In the genomic region with DNA sequence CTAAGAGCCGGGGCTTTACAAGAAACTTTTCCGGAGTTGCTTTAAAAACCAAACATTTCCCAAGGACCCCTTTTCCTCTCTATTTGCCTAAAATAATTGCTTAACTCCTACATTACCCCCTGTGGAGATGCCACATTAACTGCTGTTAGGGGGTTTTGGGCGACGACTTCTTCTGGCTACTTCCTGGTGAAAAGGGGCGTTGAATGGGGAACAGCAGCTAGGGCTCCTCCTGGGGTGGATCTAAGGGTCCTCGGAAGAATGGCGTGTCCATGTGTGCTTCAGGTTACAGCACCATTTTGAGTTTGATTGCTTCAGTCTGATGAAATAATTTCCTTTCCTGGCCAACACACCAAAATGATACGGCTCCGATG, we compare ENCODE assay signal across 24 cellular contexts. TPM values are rescaled to one million over a fixed set of nuclear protein-coding genes. Genes with fewer than 3 reads are reported as not detected.
DNase-seq lines count a peak whose midpoint lies in the region; ATAC-seq and TF ChIP-seq lines count a peak whose summit lies in the region.
"Had no signal": no experiment of that assay in that cellular context is flagged by ENCODE, and none has a peak within 500 bp of the region (broad histone marks: within the 10 kb centered on the region; RNA-seq: fewer than 3 reads in every experiment).

No MANE protein-coding gene starts in this region.

- BruUV-seq in Caco-2 (replicated peaks; lab: Mats Ljungman, UMichigan) (no TSS peak), IMR-90 (replicated peaks; lab: Mats Ljungman, UMichigan) (no TSS peak)

- H4K5ac ChIP-seq in IMR-90 (ENCODE audit: low read depth, low read length) (0 out of 2 replicates have a peak overlapping the region, but pooled peaks have one; percentile 6), mesendoderm (ENCODE audit: low read length) (no peak overlapping the region)

- intact Hi-C loops in Caco-2 (cut with micrococcal nuclease; ENCODE audit: unreplicated experiment): no loop called here
- intact Hi-C loops in IMR-90 (cut with micrococcal nuclease): no loop called here

- POLR2A ChIA-PET in Caco-2 (lab: Charles Lee): no interaction called here
- POLR2A ChIA-PET in IMR-90 (lab: Charles Lee; ENCODE audit: unreplicated experiment): no interaction called here

- peak overlapping the region; percentile 43; the same call in 1 of the 2 replicates for H3K14ac ChIP-seq in IMR-90 (replicated peaks; ENCODE audit: low read depth, low read length)

- H3K18ac ChIP-seq in IMR-90 (ENCODE audit: low read depth, low read length) (no peak overlapping the region; the same call in 1 of the 2 replicates), mesendoderm (ENCODE audit: low read length) (no peak overlapping the region)

- H3K9ac ChIP-seq in IMR-90 (ENCODE audit: low read depth, low read length) (no peak overlapping the region), endodermal cell (ENCODE audit: extremely low read depth, low read length, poor library complexity, severe bottlenecking) (no peak overlapping the region), mesendoderm (ENCODE audit: low read length) (no peak overlapping the region)

- H3K9me3 Mint-ChIP-seq in Caco-2 (ENCODE audit: unreplicated experiment): peaks cover 23% of the 10 kb centered on the region
- H3K9me3 Mint-ChIP-seq in endodermal cell: peaks cover 15% of the 10 kb centered on the region
- H3K9me3 Mint-ChIP-seq in activated naive CD8-positive, alpha-beta T cell treated with anti-CD3 and anti-CD28 coated beads, Interleukin-2, amount 50 U/mL, for 24 hours: peaks cover 12% of the 10 kb centered on the region

- TF ChIP-seq CTCF in Caco-2 (IDR thresholded peaks at IDR 0.05; ENCODE audit: insufficient read depth in 1 of 2, low read depth in 1 of 2, low read length in 1 of 2, severe bottlenecking in 1 of 2, unreplicated experiment in 1 of 2) (no peak), IMR-90 (conservative IDR thresholded peaks at IDR 0.05; ENCODE audit: low read depth, low read length) (no peak), endodermal cell (conservative IDR thresholded peaks at IDR 0.05) (no peak)

- peak overlapping the region; percentile 90; the same call in 1 of the 2 replicates for H2BK20ac ChIP-seq in IMR-90 (ENCODE audit: low read depth, low read length)

- H2BK5ac ChIP-seq in IMR-90 (ENCODE audit: low read depth, low read length, poor library complexity, severe bottlenecking): peak overlapping the region; percentile 84
- no peak overlapping the region for H2BK5ac ChIP-seq in mesendoderm (ENCODE audit: low read length)

- H2AK9ac ChIP-seq in IMR-90 (replicated peaks; ENCODE audit: low read depth, low read length, poor library complexity): no peak overlapping the region

- H3K36me3 ChIP-seq in Caco-2 (ENCODE audit: control insufficient read depth, insufficient read depth, low read length) (no peaks in the 10 kb centered on the region), IMR-90 (ENCODE audit: control insufficient read depth, insufficient read depth, low read length) (peaks cover 31% of the 10 kb centered on the region), endodermal cell (ENCODE audit: control insufficient read depth, insufficient read depth, low read length) (peaks cover 6% of the 10 kb centered on the region), mesendoderm (ENCODE audit: control insufficient read depth, insufficient read depth, low read length) (peaks cover 3% of the 10 kb centered on the region)
- H3K36me3 ChIP-seq: uterus had no signal

- in situ Hi-C loops in IMR-90 (cut with MboI; ENCODE audit: low sequenced_read_pairs): no loop called here

- H3K4me1 ChIP-seq in Caco-2 (peaks cover 10% of the 10 kb centered on the region; the same call in 1 of the 2 replicates), IMR-90 (ENCODE audit: control insufficient read depth, insufficient read depth, low read length) (peaks cover 43% of the 10 kb centered on the region), endodermal cell (ENCODE audit: control insufficient read depth, insufficient read depth, low read length) (no peaks in the 10 kb centered on the region), mesendoderm (ENCODE audit: control insufficient read depth, low read depth, low read length) (peaks cover 5% of the 10 kb centered on the region)
- H3K4me1 ChIP-seq: uterus had no signal

- H2AK5ac ChIP-seq in IMR-90 (ENCODE audit: low read depth, low read length): peak overlapping the region; percentile 56
- no peak overlapping the region for H2AK5ac ChIP-seq in mesendoderm (ENCODE audit: low read length)

- H3K56ac ChIP-seq in IMR-90 (ENCODE audit: extremely low read depth, insufficient read depth, low read length) (no peak overlapping the region), mesendoderm (ENCODE audit: low read length) (no peak overlapping the region)

- no peak for TF ChIP-seq POLR2A in IMR-90 (IDR thresholded peaks at IDR 0.05; ENCODE audit: low read depth, low read length)

- H3K4me1 Mint-ChIP-seq in Caco-2 (ENCODE audit: low read depth, unreplicated experiment) (peaks cover 9% of the 10 kb centered on the region), endodermal cell (peaks cover 15% of the 10 kb centered on the region)
- H3K4me1 Mint-ChIP-seq in activated naive CD8-positive, alpha-beta T cell treated with anti-CD3 and anti-CD28 coated beads, Interleukin-2, amount 50 U/mL, for 24 hours: peaks cover 37% of the 10 kb centered on the region

- H3K4me3 Mint-ChIP-seq in Caco-2 (ENCODE audit: unreplicated experiment) (peak overlapping the region; percentile 3), endodermal cell (no peak overlapping the region)
- no peak overlapping the region for H3K4me3 Mint-ChIP-seq in activated naive CD8-positive, alpha-beta T cell treated with anti-CD3 and anti-CD28 coated beads, Interleukin-2, amount 50 U/mL, for 24 hours
- H3K4me3 Mint-ChIP-seq: activated naive CD4-positive, alpha-beta T cell treated with anti-CD3 and anti-CD28 coated beads for 36 hours; CD4-positive, alpha-beta T cell had no signal

- no peaks in the 10 kb centered on the region for H3K27me3 Mint-ChIP-seq in Caco-2 (ENCODE audit: insufficient read depth, unreplicated experiment)
- H3K27me3 Mint-ChIP-seq in endodermal cell (ENCODE audit: insufficient read depth): peaks cover 10% of the 10 kb centered on the region
- no peaks in the 10 kb centered on the region for H3K27me3 Mint-ChIP-seq in activated naive CD8-positive, alpha-beta T cell treated with anti-CD3 and anti-CD28 coated beads, Interleukin-2, amount 50 U/mL, for 24 hours
- H3K27me3 Mint-ChIP-seq: CD4-positive, alpha-beta T cell; naive thymus-derived CD8-positive, alpha-beta T cell had no signal

- peak overlapping the region in 1 of 2 experiments; percentile 62; a peak in 2 of 4 replicates for H4K8ac ChIP-seq in IMR-90 (ENCODE audit: low read depth in 2 of 2, low read length in 2 of 2)
- no peak overlapping the region for H4K8ac ChIP-seq in mesendoderm (ENCODE audit: low read depth, low read length)

- H3K27ac Mint-ChIP-seq in Caco-2 (ENCODE audit: unreplicated experiment) (peak overlapping the region; percentile 91), endodermal cell (peak overlapping the region; percentile 56)
- H3K27ac Mint-ChIP-seq in activated naive CD8-positive, alpha-beta T cell treated with anti-CD3 and anti-CD28 coated beads, Interleukin-2, amount 50 U/mL, for 24 hours: no peak overlapping the region
- H3K27ac Mint-ChIP-seq: activated naive CD4-positive, alpha-beta T cell treated with anti-CD3 and anti-CD28 coated beads for 36 hours; CD4-positive, alpha-beta T cell had no signal

- no peak overlapping the region for H3K4me2 ChIP-seq in IMR-90 (ENCODE audit: low read depth, low read length)
- no peak overlapping the region for H3K4me2 ChIP-seq in mesendoderm (ENCODE audit: low read length)

- H3K79me1 ChIP-seq in IMR-90 (ENCODE audit: low read depth in 1 of 2, low read length in 2 of 2): peaks cover 20 to 88% of the 10 kb centered on the region in 2 experiments
- peaks cover 17% of the 10 kb centered on the region for H3K79me1 ChIP-seq in mesendoderm (ENCODE audit: low read length)

- H3K27ac ChIP-seq in IMR-90 (ENCODE audit: insufficient read depth, low read length): peak overlapping the region; percentile 30; the same call in 1 of the 2 replicates
- no peak overlapping the region for H3K27ac ChIP-seq in endodermal cell (ENCODE audit: low read depth, low read length)
- H3K27ac ChIP-seq in mesendoderm (ENCODE audit: low read depth, low read length): no peak overlapping the region
- no peak overlapping the region for H3K27ac ChIP-seq in substantia nigra (ENCODE audit: low read depth, low read length, poor library complexity, severe bottlenecking)
- H3K27ac ChIP-seq: uterus had no signal

- H3K9me3 ChIP-seq in Caco-2: peaks cover 2% of the 10 kb centered on the region; the same call in 1 of the 2 replicates
- H3K9me3 ChIP-seq in IMR-90 (ENCODE audit: control insufficient read depth, insufficient read depth, low read length): peaks cover 3% of the 10 kb centered on the region
- H3K9me3 ChIP-seq in endodermal cell (ENCODE audit: control insufficient read depth, low read length): peaks cover 22% of the 10 kb centered on the region

- no peaks in the 10 kb centered on the region for H3K27me3 ChIP-seq in Caco-2 (replicated peaks; ENCODE audit: control insufficient read depth, insufficient read depth, low read length)
- no peaks in the 10 kb centered on the region for H3K27me3 ChIP-seq in IMR-90 (ENCODE audit: control insufficient read depth, insufficient read depth, low read length)
- no peaks in the 10 kb centered on the region for H3K27me3 ChIP-seq in endodermal cell (ENCODE audit: control insufficient read depth, insufficient read depth, low read length, poor library complexity, severe bottlenecking)
- no peaks in the 10 kb centered on the region for H3K27me3 ChIP-seq in mesendoderm (ENCODE audit: insufficient read depth, low read length, poor library complexity)
- H3K27me3 ChIP-seq: uterus had no signal

- H3K4me3 ChIP-seq in Caco-2 (ENCODE audit: low read depth, low read length) (no peak overlapping the region), IMR-90 (ENCODE audit: insufficient read depth, low read depth, low read length) (no peak overlapping the region), endodermal cell (ENCODE audit: low read length) (no peak overlapping the region), mesendoderm (ENCODE audit: low read length) (no peak overlapping the region)
- H3K4me3 ChIP-seq: uterus had no signal

- H2AFZ ChIP-seq in IMR-90 (replicated peaks; ENCODE audit: low read length, poor library complexity): no peak overlapping the region

- peaks cover 36% of the 10 kb centered on the region for H3K36me3 Mint-ChIP-seq in Caco-2 (ENCODE audit: insufficient read depth, unreplicated experiment)
- peaks cover 10% of the 10 kb centered on the region for H3K36me3 Mint-ChIP-seq in endodermal cell (ENCODE audit: low read depth)
- H3K36me3 Mint-ChIP-seq in activated naive CD8-positive, alpha-beta T cell treated with anti-CD3 and anti-CD28 coated beads, Interleukin-2, amount 50 U/mL, for 24 hours (ENCODE audit: low read depth): peaks cover 48% of the 10 kb centered on the region

- WGBS in IMR-90 (ENCODE audit: extremely low coverage in 2 of 2, insufficient read length in 1 of 2), 2 experiments: no CpG with 5 or more reads among the region's 9 CpGs
- WGBS in endodermal cell (ENCODE audit: insufficient coverage in 1 of 2, insufficient read length in 1 of 2), 2 experiments: 65 to 71% methylated on average over 9 of the region's 9 CpGs
- WGBS in mesendoderm (ENCODE audit: extremely low coverage, insufficient coverage, low lambda C conversion rate): no CpG with 5 or more reads among the region's 9 CpGs

- peak overlapping the region; percentile 52; the same call in 1 of the 2 replicates for H4K91ac ChIP-seq in IMR-90 (ENCODE audit: insufficient read depth, low read depth, low read length)

- H2BK120ac ChIP-seq in IMR-90 (ENCODE audit: low read depth, low read length): peak overlapping the region; percentile 64
- no peak overlapping the region for H2BK120ac ChIP-seq in mesendoderm (ENCODE audit: low read depth, low read length)

- no peak for TF ChIP-seq RAD21 in IMR-90 (IDR thresholded peaks at IDR 0.05; ENCODE audit: low read length)

- H2BK15ac ChIP-seq in IMR-90 (ENCODE audit: low read depth, low read length) (peak overlapping the region; percentile 53; the same call in 1 of the 3 replicates), mesendoderm (replicated peaks; ENCODE audit: low read depth) (no peak overlapping the region)

- peaks cover 42% of the 10 kb centered on the region for H3K79me2 ChIP-seq in mesendoderm (ENCODE audit: control insufficient read depth, insufficient read depth, low read length)

- no peak for DNase-seq in Caco-2
- no peak for DNase-seq in IMR-90
- DNase-seq in endodermal cell: peak; percentile 74
- DNase-seq in mesendoderm: peak; percentile 27
- no peak for DNase-seq in activated naive CD8-positive, alpha-beta T cell treated with anti-CD3 and anti-CD28 coated beads, Interleukin-2, amount 50 U/mL, for 24 hours
- DNase-seq in substantia nigra (lab: John Stamatoyannopoulos, UW): no peak
- DNase-seq: activated CD4-positive, alpha-beta T cell treated with anti-CD3 and anti-CD28 coated beads, Interleukin-2, amount 50 U/mL, for 4 hours; activated naive CD4-positive, alpha-beta T cell treated with anti-CD3 and anti-CD28 coated beads for 36 hours; amniotic stem cell; CD4-positive, alpha-beta T cell; DND-41; kidney; naive thymus-derived CD8-positive, alpha-beta T cell; NCI-H1417 treated with DMSO at 0.1 percent for 48 hours; NCI-H2081; NCI-H2227 treated with DMSO at 0.1 percent for 48 hours; nucleus accumbens; Right ventricle myocardium superior; stimulated activated CD4-positive, alpha-beta T cell treated with anti-CD3 and anti-CD28 coated beads, Interleukin-4, amount 100 ng/mL, for 24 hours; T-helper 2 cell; uterus had no signal

- H3K9me1 ChIP-seq in IMR-90 (ENCODE audit: insufficient read depth, low read length): peaks cover 49% of the 10 kb centered on the region

- CTCF ChIA-PET in Caco-2 (lab: Charles Lee): no interaction called here
- CTCF ChIA-PET in IMR-90 (lab: Yijun Ruan, JAX): no interaction called here

- peak overlapping the region; percentile 54 for H3K23ac ChIP-seq in IMR-90 (ENCODE audit: low read depth, low read length)
- H3K23ac ChIP-seq in mesendoderm (ENCODE audit: low read length): no peak overlapping the region

- peaks cover 82% of the 10 kb centered on the region for H4K20me1 ChIP-seq in IMR-90 (ENCODE audit: insufficient read depth, low read length)

- dilution Hi-C loops in IMR-90 (cut with HindIII; ENCODE audit: low sequenced_read_pairs, unreplicated experiment): no loop called here

- peak overlapping the region; percentile 56 for H3K4ac ChIP-seq in IMR-90 (ENCODE audit: low read depth, low read length)
- no peak overlapping the region for H3K4ac ChIP-seq in mesendoderm (ENCODE audit: low read depth, low read length)

- ATAC-seq in IMR-90 (ENCODE audit: low read depth) (no peak), HG03095 (IDR thresholded peaks at IDR 0.05; ENCODE audit: unreplicated experiment) (no peak), HG03045 (IDR thresholded peaks at IDR 0.05; ENCODE audit: unreplicated experiment) (no peak)
- ATAC-seq in activated naive CD8-positive, alpha-beta T cell treated with anti-CD3 and anti-CD28 coated beads, Interleukin-2, amount 50 U/mL, for 24 hours: no peak
- ATAC-seq: activated CD4-positive, CD25-positive, alpha-beta regulatory T cell treated with anti-CD3 and anti-CD28 coated beads, Interleukin-2, amount 50 U/mL, for 24 hours; naive thymus-derived CD8-positive, alpha-beta T cell had no signal

RNA-seq across cellular contexts. Expression of gene ABCC1, which starts 22.0 kb away (rescaled TPM):
- total RNA-seq in Caco-2 (2022) (22.3 and 24.8 TPM in 2 replicates), IMR-90 (2012; rRNA removed) (34.4 and 39.4 TPM in 2 replicates), endodermal cell (10 to 100 TPM; 47.1 to 51.2 TPM)
- polyA plus RNA-seq in IMR-90 (2012; rRNA removed): 61.8 and 66.0 TPM in 2 replicates
- 42.5 and 75.2 TPM in 2 replicates for polyA plus RNA-seq in IMR-90 (2012; cell fraction: cytosol; rRNA removed)
- 126 and 203 TPM in 2 replicates for polyA plus RNA-seq in IMR-90 (2012; cell fraction: nucleus; rRNA removed; ENCODE audit: low replicate concordance)
- polyA plus RNA-seq in endodermal cell (2013, experiment 1 of 2): 32.4 TPM
- polyA plus RNA-seq in endodermal cell (2013, experiment 2 of 2): 31.2 TPM
- 22.5 TPM for polyA plus RNA-seq in mesendoderm (2013, experiment 1 of 2)
- 22.3 TPM for polyA plus RNA-seq in mesendoderm (2013, experiment 2 of 2)

Comparison
In these comparisons a context has a peak if more than half of its experiments do, and no peak if none do; other contexts are left out.
1. DNase-seq: peak in endodermal cell (single experiment) and mesendoderm (single experiment); none in Caco-2 (0 of 2), IMR-90 (single experiment), activated naive CD8-positive, alpha-beta T cell treated with anti-CD3 and anti-CD28 coated beads, Interleukin-2, amount 50 U/mL, for 24 hours (single experiment) and substantia nigra (0 of 49).